In genomic region chr1:227891223-227891954, GRCh38 we compare ENCODE assay signal across 16 cellular contexts. TPM values are rescaled to one million over a fixed set of nuclear protein-coding genes. Genes with fewer than 3 reads are reported as not detected.
DNase-seq lines count a peak whose midpoint lies in the region; ATAC-seq, FAIRE-seq and TF ChIP-seq lines count a peak whose summit lies in the region.
"Had no signal": no experiment of that assay in that cellular context is flagged by ENCODE, and none has a peak within 500 bp of the region (broad histone marks: within the 10 kb centered on the region; RNA-seq: fewer than 3 reads in every experiment).

No MANE protein-coding gene starts in this region.

- H3K4me3 ChIP-seq in CD8-positive, alpha-beta T cell (ENCODE audit: low read depth, low read length) = no peak overlapping the region
- H3K4me3 ChIP-seq in MG63 (no peak overlapping the region), endodermal cell (ENCODE audit: low read length) (no peak overlapping the region)
- H3K4me3 ChIP-seq in CD4-positive, alpha-beta memory T cell (ENCODE audit: low read length in 2 of 2) = no peak overlapping the region
- H3K4me3 ChIP-seq: cardiac muscle cell had no signal

- H3K4me1 ChIP-seq in CD8-positive, alpha-beta T cell (ENCODE audit: insufficient read depth, low read length) = peaks cover 23% of the 10 kb centered on the region
- peaks cover 10% of the 10 kb centered on the region for H3K4me1 ChIP-seq in endodermal cell (ENCODE audit: control insufficient read depth, insufficient read depth, low read length)
- peaks cover 23% of the 10 kb centered on the region for H3K4me1 ChIP-seq in CD4-positive, alpha-beta memory T cell (ENCODE audit: insufficient read depth, low read length)

- ATAC-seq in CD8-positive, alpha-beta T cell = no peak

- no peaks in the 10 kb centered on the region for H3K9me3 ChIP-seq in CD8-positive, alpha-beta T cell (ENCODE audit: low read length)
- H3K9me3 ChIP-seq in MG63 = no peaks in the 10 kb centered on the region
- no peaks in the 10 kb centered on the region for H3K9me3 ChIP-seq in endodermal cell (ENCODE audit: control insufficient read depth, low read length)
- H3K9me3 ChIP-seq in CD4-positive, alpha-beta memory T cell (ENCODE audit: control insufficient read depth in 1 of 2, low read length in 2 of 2) = no peaks in the 10 kb centered on the region

- no peaks in the 10 kb centered on the region for H3K27me3 Mint-ChIP-seq in CD8-positive, alpha-beta T cell (ENCODE audit: low read depth)
- peaks cover 4% of the 10 kb centered on the region for H3K27me3 Mint-ChIP-seq in endodermal cell (ENCODE audit: insufficient read depth)
- H3K27me3 Mint-ChIP-seq in CD4-positive, alpha-beta memory T cell = no peaks in the 10 kb centered on the region

- H3K27ac ChIP-seq in CD8-positive, alpha-beta T cell (ENCODE audit: low read depth, low read length) = no peak overlapping the region
- H3K27ac ChIP-seq in endodermal cell (ENCODE audit: low read depth, low read length) = no peak overlapping the region
- H3K27ac ChIP-seq in CD4-positive, alpha-beta memory T cell (ENCODE audit: low read depth, low read length) = no peak overlapping the region
- H3K27ac ChIP-seq: cardiac muscle cell, epithelial cell of prostate had no signal

- peaks cover 18% of the 10 kb centered on the region for H3K4me1 Mint-ChIP-seq in CD8-positive, alpha-beta T cell (ENCODE audit: low read depth)
- peaks cover 11% of the 10 kb centered on the region for H3K4me1 Mint-ChIP-seq in endodermal cell
- H3K4me1 Mint-ChIP-seq in CD4-positive, alpha-beta memory T cell = peaks cover 3 to 28% (median 16%) of the 10 kb centered on the region in 4 donors

- WGBS in endodermal cell (ENCODE audit: insufficient coverage in 1 of 2, insufficient read length in 1 of 2), 2 experiments = 91 to 95% methylated on average over 5 to 19 of the region's 19 CpGs

- H3K36me3 ChIP-seq in CD8-positive, alpha-beta T cell (ENCODE audit: insufficient read depth, low read length) = no peaks in the 10 kb centered on the region
- H3K36me3 ChIP-seq in MG63 (no peaks in the 10 kb centered on the region), endodermal cell (ENCODE audit: control insufficient read depth, insufficient read depth, low read length) (no peaks in the 10 kb centered on the region)
- no peaks in the 10 kb centered on the region for H3K36me3 ChIP-seq in CD4-positive, alpha-beta memory T cell (ENCODE audit: insufficient read depth, low read length)
- H3K36me3 ChIP-seq: cardiac muscle cell had no signal

- no peak overlapping the region for H3K4me3 Mint-ChIP-seq in CD8-positive, alpha-beta T cell
- H3K4me3 Mint-ChIP-seq in endodermal cell = no peak overlapping the region
- no peak overlapping the region for H3K4me3 Mint-ChIP-seq in CD4-positive, alpha-beta memory T cell
- H3K4me3 Mint-ChIP-seq: CD14-positive monocyte had no signal

- intact Hi-C loops in CD8-positive, alpha-beta T cell (cut with DNase I, micrococcal nuclease) = no loop called here
- intact Hi-C loops in posterior cingulate gyrus (cut with DNase I) = no loop called here
- intact Hi-C loops in CD4-positive, alpha-beta memory T cell (cut with micrococcal nuclease) = no loop called here

- H3K9ac ChIP-seq in endodermal cell (ENCODE audit: extremely low read depth, low read length, poor library complexity, severe bottlenecking) = no peak overlapping the region

- POLR2A ChIA-PET in CD8-positive, alpha-beta T cell (lab: Charles Lee) = interaction anchor here (0.6 kb wide), 1 partner anchor 40 kb away, joined by 4 read pairs; no protein-coding TSS in a partner anchor
- POLR2A ChIA-PET in CD4-positive, alpha-beta memory T cell (lab: Charles Lee; ENCODE audit: partially characterized antibody) = interaction anchor here (0.8 kb wide), 1 partner anchor 103 kb away, joined by 3 read pairs; no protein-coding TSS in a partner anchor

- peak overlapping the region; percentile 13 for H3K27ac Mint-ChIP-seq in CD8-positive, alpha-beta T cell
- H3K27ac Mint-ChIP-seq in endodermal cell = no peak overlapping the region
- peak overlapping the region in 2 of 7 donors; percentile 36 to 46 for H3K27ac Mint-ChIP-seq in CD4-positive, alpha-beta memory T cell
- H3K27ac Mint-ChIP-seq: CD14-positive monocyte had no signal

- DNase-seq in CD8-positive, alpha-beta T cell = peak in 3 of 7 experiments; percentile 2 to 47 (median 5)
- DNase-seq in MG63 (peak; percentile 0), endodermal cell (peak; percentile 47), posterior cingulate gyrus (peak in 7 of 10 donors; percentile 3 to 62 (median 14)), H54 (ENCODE audit: insufficient read length, low spot score) (no peak), KBM-7 (no peak), iPS-NIHi7 (ENCODE audit: extremely low spot score) (no peak)
- DNase-seq in CD4-positive, alpha-beta memory T cell = no peak
- DNase-seq: activated gamma-delta T cell treated with Interleukin-2 at 50 U/mL for 16 hours, hypothalamus, NCI-H1048, NCI-H526 treated with DMSO at 0.1 percent for 48 hours, SHP77 had no signal

- TF ChIP-seq CTCF in CD8-positive, alpha-beta T cell (IDR thresholded peaks at IDR 0.05) = no peak
- no peak for TF ChIP-seq CTCF in endodermal cell (conservative IDR thresholded peaks at IDR 0.05)

- H3K27me3 ChIP-seq in CD8-positive, alpha-beta T cell (ENCODE audit: insufficient read depth, low read length) = no peaks in the 10 kb centered on the region
- no peaks in the 10 kb centered on the region for H3K27me3 ChIP-seq in MG63
- no peaks in the 10 kb centered on the region for H3K27me3 ChIP-seq in endodermal cell (ENCODE audit: control insufficient read depth, insufficient read depth, low read length, poor library complexity, severe bottlenecking)
- H3K27me3 ChIP-seq in CD4-positive, alpha-beta memory T cell (ENCODE audit: insufficient read depth, low read length) = no peaks in the 10 kb centered on the region
- H3K27me3 ChIP-seq: cardiac muscle cell had no signal

- CTCF ChIA-PET in CD8-positive, alpha-beta T cell (lab: Charles Lee) = no interaction called here
- CTCF ChIA-PET in CD4-positive, alpha-beta memory T cell (lab: Charles Lee; ENCODE audit: partially characterized antibody) = no interaction called here

- no peak for TF ChIP-seq POLR2A in H54 (IDR thresholded peaks at IDR 0.05; ENCODE audit: low read depth, low read length)

- no peaks in the 10 kb centered on the region for H3K36me3 Mint-ChIP-seq in CD8-positive, alpha-beta T cell
- no peaks in the 10 kb centered on the region for H3K36me3 Mint-ChIP-seq in endodermal cell (ENCODE audit: low read depth)
- H3K36me3 Mint-ChIP-seq in CD4-positive, alpha-beta memory T cell = no peaks in the 10 kb centered on the region
- H3K36me3 Mint-ChIP-seq: CD14-positive monocyte had no signal

- H3K9me3 Mint-ChIP-seq in CD8-positive, alpha-beta T cell = no peaks in the 10 kb centered on the region
- no peaks in the 10 kb centered on the region for H3K9me3 Mint-ChIP-seq in endodermal cell
- H3K9me3 Mint-ChIP-seq in CD4-positive, alpha-beta memory T cell = no peaks in the 10 kb centered on the region
- H3K9me3 Mint-ChIP-seq: CD14-positive monocyte had no signal

- in situ Hi-C loops in KBM-7 (cut with MboI; ENCODE audit: low pct_unique_long_range_greater_than_20kb, low sequenced_read_pairs) = no loop called here

- no peak for FAIRE-seq in H54 (lab: Jason Lieb, UNC)

RNA-seq across cellular contexts. Expression of gene WNT9A, which starts 56.3 kb away (rescaled TPM):
- total RNA-seq in CD8-positive, alpha-beta T cell = not detected
- total RNA-seq in MG63 (2014; rRNA removed; shearing (Covaris generic); ENCODE audit: low replicate concordance) = 10.8 and 11.3 TPM in 2 replicates
- 1 to 10 TPM; 1.2 to 1.7 TPM for total RNA-seq in endodermal cell
- 4.7 TPM for polyA plus RNA-seq in endodermal cell (2013, experiment 1 of 2)
- polyA plus RNA-seq in endodermal cell (2013, experiment 2 of 2) = 5.5 TPM
- under 1 TPM; 0.08 to 0.15 TPM for total RNA-seq in CD4-positive, alpha-beta memory T cell
- under 1 TPM in 1 of 2 donors, not detected in 1; 0.08 TPM for polyA plus RNA-seq in CD4-positive, alpha-beta memory T cell
- polyA plus RNA-seq: cardiac muscle cell, CD14-positive monocyte had no signal

Comparison
In these comparisons a context has a peak if more than half of its experiments do, and no peak if none do; other contexts are left out.
1. DNase-seq: peak in MG63 (single experiment), endodermal cell (single experiment) and posterior cingulate gyrus (7 of 10); none in H54 (single experiment), CD4-positive, alpha-beta memory T cell (0 of 5), KBM-7 (single experiment) and iPS-NIHi7 (single experiment).